In the genomic region with DNA sequence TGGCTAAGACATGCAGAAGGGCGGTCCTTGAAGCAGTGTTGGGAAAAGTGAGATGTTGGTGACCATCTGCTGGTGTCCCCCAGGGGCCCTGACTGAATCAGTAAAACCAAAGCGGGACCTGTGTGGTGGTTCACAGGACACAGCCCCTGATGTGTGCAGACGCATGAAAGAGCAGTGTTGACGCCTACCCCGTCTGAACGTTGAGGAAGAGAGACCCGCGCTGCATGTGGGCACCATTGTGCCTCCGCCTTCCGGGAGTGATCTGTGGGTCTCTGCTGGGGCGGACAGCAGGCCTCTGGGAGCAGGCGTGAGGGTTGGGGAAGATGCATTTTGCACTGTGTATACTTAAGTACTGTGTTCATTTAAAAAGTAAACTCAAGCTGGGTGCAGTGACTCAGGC, we compare ENCODE assay signal across 18 cellular contexts. TPM values are rescaled to one million over a fixed set of nuclear protein-coding genes. Genes with fewer than 3 reads are reported as not detected.
A peak's percentile ranks its signal among the peaks of the same experiment; 100 is the strongest.
DNase-seq lines count a peak whose midpoint lies in the region; ATAC-seq and TF ChIP-seq lines count a peak whose summit lies in the region.
"Had no signal": no experiment of that assay in that cellular context is flagged by ENCODE, and none has a peak within 500 bp of the region (broad histone marks: within the 10 kb centered on the region; RNA-seq: fewer than 3 reads in every experiment).

No MANE protein-coding gene starts in this region.

- no peak overlapping the region for H2AFZ ChIP-seq in osteoblast (ENCODE audit: low read length)
- H2AFZ ChIP-seq in PC-3 (ENCODE audit: low read length), result no peak overlapping the region

- H3K36me3 ChIP-seq in BLaER1 (peaks cover 87% of the 10 kb centered on the region), endodermal cell (ENCODE audit: control insufficient read depth, insufficient read depth, low read length) (peaks cover 21% of the 10 kb centered on the region), osteoblast (ENCODE audit: insufficient read depth, low read length) (peaks cover 41% of the 10 kb centered on the region), right lobe of liver (peaks cover 0 to 27% (median 7%) of the 10 kb centered on the region in 4 donors), PC-3 (ENCODE audit: low read depth, low read length) (no peaks in the 10 kb centered on the region)

- intact Hi-C loops in activated CD8-positive, alpha-beta T cell treated with anti-CD3 and anti-CD28 coated beads for 36 hours (cut with micrococcal nuclease), result no loop called here
- intact Hi-C loops in right lobe of liver (cut with DNase I) (no loop called here), PC-3 (cut with micrococcal nuclease) (no loop called here)

- 94 to 98% methylated on average over 11 to 12 of the region's 12 CpGs for WGBS in endodermal cell (ENCODE audit: insufficient coverage in 1 of 2, insufficient read length in 1 of 2), 2 experiments
- 96% methylated on average over 9 of the region's 12 CpGs for WGBS in right lobe of liver (ENCODE audit: insufficient coverage, low coverage, low lambda C conversion rate, missing lambda C conversion rate)

- TF ChIP-seq CTCF in activated CD8-positive, alpha-beta T cell treated with anti-CD3 and anti-CD28 coated beads for 36 hours (IDR thresholded peaks at IDR 0.05), result no peak
- TF ChIP-seq CTCF in endodermal cell (conservative IDR thresholded peaks at IDR 0.05) (no peak), osteoblast (IDR thresholded peaks at IDR 0.05; ENCODE audit: extremely low read depth, low read depth, low read length) (no peak), right lobe of liver (IDR thresholded peaks at IDR 0.05) (no peak), PC-3 (conservative IDR thresholded peaks at IDR 0.05; ENCODE audit: low read depth, low read length) (no peak)

- H3F3A ChIP-seq in PC-3 (ENCODE audit: low read length, unreplicated experiment), result no peaks in the 10 kb centered on the region

- peaks cover 100% of the 10 kb centered on the region for H4K20me1 ChIP-seq in BLaER1
- H4K20me1 ChIP-seq in osteoblast (ENCODE audit: insufficient read depth, low read length), result peaks cover 22% of the 10 kb centered on the region
- no peaks in the 10 kb centered on the region for H4K20me1 ChIP-seq in PC-3 (ENCODE audit: low read length)

- peak overlapping the region; percentile 34 for H3K27ac Mint-ChIP-seq in activated CD8-positive, alpha-beta T cell treated with anti-CD3 and anti-CD28 coated beads, Interleukin-2, amount 10 ng/mL, durations not matched to agents 7 days and 5 days
- H3K27ac Mint-ChIP-seq in activated CD8-positive, alpha-beta T cell treated with anti-CD3 and anti-CD28 coated beads for 36 hours, result no peak overlapping the region
- H3K27ac Mint-ChIP-seq in endodermal cell, result peak overlapping the region; percentile 35
- H3K27ac Mint-ChIP-seq: CD8-positive, alpha-beta T cell had no signal

- H3K4me2 ChIP-seq in BLaER1 (peak overlapping the region; percentile 56), osteoblast (ENCODE audit: insufficient read depth, low read length) (no peak overlapping the region), PC-3 (ENCODE audit: low read length) (no peak overlapping the region)
- H3K4me2 ChIP-seq: A549 had no signal

- BruUV-seq in PC-3 (replicated peaks; lab: Mats Ljungman, UMichigan), result no TSS peak

- H3K9me3 Mint-ChIP-seq in activated CD8-positive, alpha-beta T cell treated with anti-CD3 and anti-CD28 coated beads, Interleukin-2, amount 10 ng/mL, durations not matched to agents 7 days and 5 days (ENCODE audit: insufficient read depth), result no peaks in the 10 kb centered on the region
- H3K9me3 Mint-ChIP-seq in activated CD8-positive, alpha-beta T cell treated with anti-CD3 and anti-CD28 coated beads for 36 hours, result no peaks in the 10 kb centered on the region
- H3K9me3 Mint-ChIP-seq in endodermal cell, result no peaks in the 10 kb centered on the region
- H3K9me3 Mint-ChIP-seq: CD8-positive, alpha-beta T cell had no signal

- H3K4me3 Mint-ChIP-seq in activated CD8-positive, alpha-beta T cell treated with anti-CD3 and anti-CD28 coated beads, Interleukin-2, amount 10 ng/mL, durations not matched to agents 7 days and 5 days, result no peak overlapping the region
- H3K4me3 Mint-ChIP-seq in activated CD8-positive, alpha-beta T cell treated with anti-CD3 and anti-CD28 coated beads for 36 hours, result no peak overlapping the region
- no peak overlapping the region for H3K4me3 Mint-ChIP-seq in endodermal cell
- H3K4me3 Mint-ChIP-seq: CD8-positive, alpha-beta T cell had no signal

- H3K9me3 ChIP-seq in BLaER1 (no peaks in the 10 kb centered on the region), endodermal cell (ENCODE audit: control insufficient read depth, low read length) (no peaks in the 10 kb centered on the region), osteoblast (ENCODE audit: low read depth, low read length) (no peaks in the 10 kb centered on the region), right lobe of liver (no peaks in the 10 kb centered on the region), PC-3 (ENCODE audit: low read length) (no peaks in the 10 kb centered on the region)
- H3K9me3 ChIP-seq: A549, HAP-1 had no signal

- no peak overlapping the region for H3K9ac ChIP-seq in BLaER1
- H3K9ac ChIP-seq in endodermal cell (ENCODE audit: extremely low read depth, low read length, poor library complexity, severe bottlenecking), result no peak overlapping the region
- no peak overlapping the region for H3K9ac ChIP-seq in PC-3 (ENCODE audit: low read length)

- no peak overlapping the region for H3K4me3 ChIP-seq in BLaER1
- no peak overlapping the region for H3K4me3 ChIP-seq in endodermal cell (ENCODE audit: low read length)
- H3K4me3 ChIP-seq in osteoblast (ENCODE audit: insufficient read depth, low read length), result no peak overlapping the region
- no peak overlapping the region for H3K4me3 ChIP-seq in right lobe of liver
- H3K4me3 ChIP-seq in PC-3 (ENCODE audit: low read length), result no peak overlapping the region
- H3K4me3 ChIP-seq: A549, HAP-1 had no signal

- H3K4me1 Mint-ChIP-seq in activated CD8-positive, alpha-beta T cell treated with anti-CD3 and anti-CD28 coated beads, Interleukin-2, amount 10 ng/mL, durations not matched to agents 7 days and 5 days (ENCODE audit: low read depth), result peaks cover 32% of the 10 kb centered on the region
- peaks cover 28% of the 10 kb centered on the region for H3K4me1 Mint-ChIP-seq in activated CD8-positive, alpha-beta T cell treated with anti-CD3 and anti-CD28 coated beads for 36 hours (ENCODE audit: low read depth)
- H3K4me1 Mint-ChIP-seq in endodermal cell, result peaks cover 16% of the 10 kb centered on the region

- peaks cover 25% of the 10 kb centered on the region for H3K36me3 Mint-ChIP-seq in activated CD8-positive, alpha-beta T cell treated with anti-CD3 and anti-CD28 coated beads, Interleukin-2, amount 10 ng/mL, durations not matched to agents 7 days and 5 days (ENCODE audit: low read depth)
- peaks cover 19% of the 10 kb centered on the region for H3K36me3 Mint-ChIP-seq in activated CD8-positive, alpha-beta T cell treated with anti-CD3 and anti-CD28 coated beads for 36 hours (ENCODE audit: low read depth)
- peaks cover 37% of the 10 kb centered on the region for H3K36me3 Mint-ChIP-seq in endodermal cell (ENCODE audit: low read depth)

- peaks cover 93% of the 10 kb centered on the region for H3K4me1 ChIP-seq in BLaER1
- peaks cover 3% of the 10 kb centered on the region for H3K4me1 ChIP-seq in endodermal cell (ENCODE audit: control insufficient read depth, insufficient read depth, low read length)
- peaks cover 11% of the 10 kb centered on the region for H3K4me1 ChIP-seq in osteoblast (ENCODE audit: insufficient read depth, low read length)
- H3K4me1 ChIP-seq in right lobe of liver, result peaks cover 0 to 36% (median 17%) of the 10 kb centered on the region in 4 donors
- H3K4me1 ChIP-seq in PC-3 (ENCODE audit: insufficient read depth, low read length), result no peaks in the 10 kb centered on the region
- H3K4me1 ChIP-seq: HAP-1 had no signal

- no peaks in the 10 kb centered on the region for H3K9me2 ChIP-seq in PC-3 (replicated peaks; ENCODE audit: low read length)

- POLR2A ChIA-PET in activated CD8-positive, alpha-beta T cell treated with anti-CD3 and anti-CD28 coated beads, Interleukin-2, amount 10 ng/mL, durations not matched to agents 7 days and 5 days (lab: Charles Lee), result no interaction called here
- POLR2A ChIA-PET in activated CD8-positive, alpha-beta T cell treated with anti-CD3 and anti-CD28 coated beads for 36 hours (lab: Charles Lee), result no interaction called here
- POLR2A ChIA-PET in PC-3 (lab: Charles Lee; ENCODE audit: unreplicated experiment), result no interaction called here

- no peaks in the 10 kb centered on the region for H3K27me3 Mint-ChIP-seq in activated CD8-positive, alpha-beta T cell treated with anti-CD3 and anti-CD28 coated beads, Interleukin-2, amount 10 ng/mL, durations not matched to agents 7 days and 5 days (ENCODE audit: low read depth)
- no peaks in the 10 kb centered on the region for H3K27me3 Mint-ChIP-seq in activated CD8-positive, alpha-beta T cell treated with anti-CD3 and anti-CD28 coated beads for 36 hours
- H3K27me3 Mint-ChIP-seq in endodermal cell (ENCODE audit: insufficient read depth), result no peaks in the 10 kb centered on the region

- H3K27ac ChIP-seq in BLaER1, result no peak overlapping the region
- no peak overlapping the region for H3K27ac ChIP-seq in endodermal cell (ENCODE audit: low read depth, low read length)
- H3K27ac ChIP-seq in osteoblast (ENCODE audit: low read depth, low read length), result no peak overlapping the region
- H3K27ac ChIP-seq in right lobe of liver, result no peak overlapping the region
- no peak overlapping the region for H3K27ac ChIP-seq in PC-3 (ENCODE audit: low read length)
- H3K27ac ChIP-seq: 22Rv1 had no signal

- no peak for ATAC-seq in activated CD8-positive, alpha-beta T cell treated with anti-CD3 and anti-CD28 coated beads, Interleukin-2, amount 10 ng/mL, durations not matched to agents 7 days and 5 days
- ATAC-seq in activated CD8-positive, alpha-beta T cell treated with anti-CD3 and anti-CD28 coated beads for 36 hours, result no peak
- ATAC-seq in HG03159 (IDR thresholded peaks at IDR 0.05; ENCODE audit: unreplicated experiment) (no peak), right lobe of liver (no peak), PC-3 (no peak)
- ATAC-seq: A549; CD8-positive, alpha-beta T cell had no signal

- DNase-seq in activated CD8-positive, alpha-beta T cell treated with anti-CD3 and anti-CD28 coated beads, Interleukin-2, amount 10 ng/mL, durations not matched to agents 7 days and 5 days, result no peak
- no peak for DNase-seq in activated CD8-positive, alpha-beta T cell treated with anti-CD3 and anti-CD28 coated beads for 36 hours
- DNase-seq in endodermal cell (no peak), osteoblast (ENCODE audit: insufficient read length, low spot score, missing footprints) (peak; percentile 76), right lobe of liver (no peak), PC-3 (no peak)
- DNase-seq: AML-193; Calu3; CD8-positive, alpha-beta T cell; DMS 273 treated with DMSO at 0.1 percent for 48 hours; DMS53; DND-41; EL had no signal

- H3K79me2 ChIP-seq in osteoblast (ENCODE audit: insufficient read depth, low read length), result peaks cover 29% of the 10 kb centered on the region
- H3K79me2 ChIP-seq in PC-3 (ENCODE audit: low read length), result no peaks in the 10 kb centered on the region

- no peak for TF ChIP-seq POLR2A in right lobe of liver (IDR thresholded peaks at IDR 0.05)

- H3K27me3 ChIP-seq in BLaER1 (peaks cover 6% of the 10 kb centered on the region; the same call in 1 of the 2 replicates), endodermal cell (ENCODE audit: control insufficient read depth, insufficient read depth, low read length, poor library complexity, severe bottlenecking) (no peaks in the 10 kb centered on the region), osteoblast (ENCODE audit: insufficient read depth, low read length) (no peaks in the 10 kb centered on the region), right lobe of liver (no peaks in the 10 kb centered on the region), PC-3 (ENCODE audit: low read length) (no peaks in the 10 kb centered on the region)

- CTCF ChIA-PET in activated CD8-positive, alpha-beta T cell treated with anti-CD3 and anti-CD28 coated beads, Interleukin-2, amount 10 ng/mL, durations not matched to agents 7 days and 5 days (lab: Charles Lee), result no interaction called here
- CTCF ChIA-PET in activated CD8-positive, alpha-beta T cell treated with anti-CD3 and anti-CD28 coated beads for 36 hours (lab: Charles Lee), result no interaction called here
- CTCF ChIA-PET in PC-3 (lab: Charles Lee), result no interaction called here

RNA-seq across cellular contexts. Expression of a gene that starts 31.6 kb away (rescaled TPM):
- total RNA-seq in activated CD8-positive, alpha-beta T cell treated with anti-CD3 and anti-CD28 coated beads, Interleukin-2, amount 10 ng/mL, durations not matched to agents 7 days and 5 days, result 10 to 100 TPM; 77.3 to 80.6 TPM
- total RNA-seq in activated CD8-positive, alpha-beta T cell treated with anti-CD3 and anti-CD28 coated beads for 36 hours, result 10 to 100 TPM; 67.6 to 70.8 TPM
- total RNA-seq in endodermal cell, result 10 to 100 TPM; 66.9 to 71.4 TPM
- polyA plus RNA-seq in endodermal cell (2013, experiment 1 of 2), result 52.3 TPM
- polyA plus RNA-seq in endodermal cell (2013, experiment 2 of 2), result 45.0 TPM
- 41.5 and 46.7 TPM in 2 replicates for total RNA-seq in osteoblast
- 10 to 100 TPM; 42.5 to 67.3 (median 49.5) TPM for total RNA-seq in right lobe of liver
- 22.7 and 38.2 TPM in 2 replicates for total RNA-seq in PC-3 (2014; rRNA removed)

RNA-seq across cellular contexts. Expression of a gene that starts 37.1 kb away (rescaled TPM):
- 10 to 100 TPM; 32.6 to 36.2 TPM for total RNA-seq in activated CD8-positive, alpha-beta T cell treated with anti-CD3 and anti-CD28 coated beads, Interleukin-2, amount 10 ng/mL, durations not matched to agents 7 days and 5 days
- 10 to 100 TPM; 22.3 to 25.6 TPM for total RNA-seq in activated CD8-positive, alpha-beta T cell treated with anti-CD3 and anti-CD28 coated beads for 36 hours
- 10 to 100 TPM; 38.6 to 40.7 TPM for total RNA-seq in endodermal cell
- polyA plus RNA-seq in endodermal cell (2013, experiment 1 of 2), result 36.4 TPM
- 33.5 TPM for polyA plus RNA-seq in endodermal cell (2013, experiment 2 of 2)
- 15.0 and 18.1 TPM in 2 replicates for total RNA-seq in osteoblast
- total RNA-seq in right lobe of liver, result 10 to 100 TPM; 17.8 to 36.3 (median 23.0) TPM
- 49.9 and 64.3 TPM in 2 replicates for total RNA-seq in PC-3 (2014; rRNA removed)

RNA-seq across cellular contexts. Expression of a gene that starts 41.5 kb away (rescaled TPM):
- total RNA-seq in activated CD8-positive, alpha-beta T cell treated with anti-CD3 and anti-CD28 coated beads, Interleukin-2, amount 10 ng/mL, durations not matched to agents 7 days and 5 days, result 10 to 100 TPM; 15.0 to 18.9 TPM
- total RNA-seq in activated CD8-positive, alpha-beta T cell treated with anti-CD3 and anti-CD28 coated beads for 36 hours, result 10 to 100 TPM; 12.2 to 13.4 TPM
- total RNA-seq in endodermal cell (10 to 100 TPM; 46.8 to 49.6 TPM), osteoblast (6.2 and 9.4 TPM in 2 replicates), right lobe of liver (10 to 100 TPM in 4 of 6 experiments, 1 to 10 TPM in 2; 6.4 to 29.5 (median 17.2) TPM), PC-3 (2014; rRNA removed) (24.6 and 28.2 TPM in 2 replicates)
- polyA plus RNA-seq in endodermal cell (2013, experiment 1 of 2), result 28.8 TPM
- 24.7 TPM for polyA plus RNA-seq in endodermal cell (2013, experiment 2 of 2)
